ENCODE assay signal across 13 cellular contexts in the genomic region with DNA sequence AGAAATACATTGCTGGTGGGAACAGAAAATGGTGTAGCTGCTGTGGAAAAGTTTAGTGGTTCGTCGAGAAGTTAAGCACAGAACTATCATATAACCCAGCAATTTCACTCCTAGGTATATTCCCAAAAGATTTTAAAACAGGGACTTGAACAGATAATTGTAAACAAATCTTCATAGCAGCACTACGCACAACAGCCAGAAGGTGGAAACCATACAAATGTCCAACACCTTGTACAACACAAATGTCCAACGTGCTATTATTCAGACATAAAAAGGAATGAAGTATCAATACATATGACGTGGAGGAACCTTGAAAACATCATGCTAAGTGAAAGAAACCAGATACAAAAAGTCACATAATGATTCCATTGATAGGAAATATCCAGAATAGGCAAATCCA.
"Had no signal": no experiment of that assay in that cellular context is flagged by ENCODE, and none has a peak within 500 bp of the region (broad histone marks: within the 10 kb centered on the region; RNA-seq: fewer than 3 reads in every experiment).

No MANE protein-coding gene starts in this region.

- H3K4me3 Mint-ChIP-seq: stimulated activated effector memory CD8-positive, alpha-beta T cell treated with anti-CD3 and anti-CD28 coated beads, Interleukin-12 subunit alpha, Interleukin-12 subunit beta, amount 100 ng/mL, for 72 hours had no signal

- H3K79me2 ChIP-seq: hepatocyte had no signal

- H3K4me1 ChIP-seq: pancreas, thyroid gland, vagina had no signal

- H3K27me3 ChIP-seq: hepatocyte, pancreas, thyroid gland, vagina had no signal

- H3K9me3 Mint-ChIP-seq: stimulated activated effector memory CD8-positive, alpha-beta T cell treated with anti-CD3 and anti-CD28 coated beads, Interleukin-12 subunit alpha, Interleukin-12 subunit beta, amount 100 ng/mL, for 72 hours had no signal

- ATAC-seq: pancreas; stimulated activated effector memory CD8-positive, alpha-beta T cell treated with anti-CD3 and anti-CD28 coated beads, Interleukin-12 subunit alpha, Interleukin-12 subunit beta, amount 100 ng/mL, for 72 hours had no signal

- H3K4me1 Mint-ChIP-seq: stimulated activated effector memory CD8-positive, alpha-beta T cell treated with anti-CD3 and anti-CD28 coated beads, Interleukin-12 subunit alpha, Interleukin-12 subunit beta, amount 100 ng/mL, for 72 hours had no signal

- H3K27ac ChIP-seq: dorsolateral prefrontal cortex, hepatocyte, pancreas, thyroid gland, vagina had no signal

- H3K27ac Mint-ChIP-seq: stimulated activated effector memory CD8-positive, alpha-beta T cell treated with anti-CD3 and anti-CD28 coated beads, Interleukin-12 subunit alpha, Interleukin-12 subunit beta, amount 100 ng/mL, for 72 hours had no signal

- H3K9me3 ChIP-seq: pancreas, thyroid gland, vagina had no signal

- DNase-seq: activated CD4-positive, CD25-positive, alpha-beta regulatory T cell treated with anti-CD3 and anti-CD28 coated beads, Interleukin-2, amount 50 U/mL, for 72 hours; activated naive CD4-positive, alpha-beta T cell; anterior cingulate cortex; dorsolateral prefrontal cortex; islet precursor cell; midbrain; pancreas; T1000; thyroid gland had no signal

- H3K4me3 ChIP-seq: dorsolateral prefrontal cortex, hepatocyte, lung, pancreas, thyroid gland, vagina had no signal

- H2AFZ ChIP-seq: hepatocyte had no signal

- H3K36me3 ChIP-seq: pancreas, thyroid gland had no signal

- H3K4me2 ChIP-seq: hepatocyte had no signal
